ENCODE assay signal across 20 cellular contexts in the genomic region with DNA sequence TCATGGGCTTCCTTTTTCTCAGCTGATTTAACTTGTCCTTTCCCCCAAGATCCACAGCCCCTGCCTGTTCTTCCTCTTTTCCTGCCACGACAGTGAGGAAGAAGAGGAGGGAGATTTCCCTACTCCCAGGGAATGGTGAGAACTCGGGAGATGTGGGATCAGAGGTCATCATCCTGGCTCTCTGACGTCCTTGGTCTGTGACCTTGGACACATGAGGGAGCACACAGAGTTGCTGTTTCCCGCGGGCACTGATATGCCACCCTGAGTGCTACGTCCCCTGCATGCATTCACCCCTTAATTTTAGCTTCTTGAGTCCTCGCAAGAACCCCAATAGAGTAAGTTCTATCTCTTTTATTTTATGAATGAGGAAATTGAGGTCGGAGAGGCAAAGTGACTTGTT.
"Had no signal": no experiment of that assay in that cellular context is flagged by ENCODE, and none has a peak within 500 bp of the region (broad histone marks: within the 10 kb centered on the region; RNA-seq: fewer than 3 reads in every experiment).

No MANE protein-coding gene starts in this region.

- H3K9me3 ChIP-seq: adrenal gland, testis had no signal

- H3K27ac Mint-ChIP-seq: activated naive CD4-positive, alpha-beta T cell treated with anti-CD3 and anti-CD28 coated beads, Interleukin-2, amount 50 U/mL, for 72 hours; activated T-cell treated with anti-CD3 and anti-CD28 coated beads, Interleukin-2, amount 50 U/mL, for 72 hours; endodermal cell; progenitor cell of endocrine pancreas; stimulated activated naive CD8-positive, alpha-beta T cell treated with anti-CD3 and anti-CD28 coated beads, Interleukin-15, amount 100 ng/mL, for 72 hours had no signal

- H3K9me3 Mint-ChIP-seq: activated naive CD4-positive, alpha-beta T cell treated with anti-CD3 and anti-CD28 coated beads, Interleukin-2, amount 50 U/mL, for 72 hours; activated T-cell treated with anti-CD3 and anti-CD28 coated beads, Interleukin-2, amount 50 U/mL, for 72 hours; endodermal cell; neural crest cell; stimulated activated naive CD8-positive, alpha-beta T cell treated with anti-CD3 and anti-CD28 coated beads, Interleukin-15, amount 100 ng/mL, for 72 hours had no signal

- H3K4me3 ChIP-seq: adrenal gland, skin epidermis, testis had no signal

- DNase-seq: activated CD4-positive, CD25-positive, alpha-beta regulatory T cell treated with anti-CD3 and anti-CD28 coated beads, Interleukin-2, amount 50 U/mL, for 72 hours; activated effector memory CD4-positive, alpha-beta T cell treated with anti-CD3 and anti-CD28 coated beads, Interleukin-2, amount 50 U/mL, for 16 hours; activated T-cell treated with anti-CD3 and anti-CD28 coated beads, Interleukin-2, amount 50 U/mL, for 72 hours; adrenal gland; head of caudate nucleus; midbrain; right cardiac atrium; stimulated activated CD4-positive, alpha-beta T cell treated with anti-CD3 and anti-CD28 coated beads, Interleukin-4, amount 100 ng/mL, for 1 hour; stimulated activated naive CD8-positive, alpha-beta T cell treated with anti-CD3 and anti-CD28 coated beads, Interleukin-15, amount 100 ng/mL, for 72 hours; T1000; testis had no signal

- H3K27ac ChIP-seq: epithelial cell of prostate had no signal

- H3K27me3 Mint-ChIP-seq: stimulated activated naive CD8-positive, alpha-beta T cell treated with anti-CD3 and anti-CD28 coated beads, Interleukin-15, amount 100 ng/mL, for 72 hours had no signal

- H3K4me3 Mint-ChIP-seq: activated T-cell treated with anti-CD3 and anti-CD28 coated beads, Interleukin-2, amount 50 U/mL, for 72 hours; endodermal cell; neural crest cell; stimulated activated naive CD8-positive, alpha-beta T cell treated with anti-CD3 and anti-CD28 coated beads, Interleukin-15, amount 100 ng/mL, for 72 hours had no signal

- H3K27me3 ChIP-seq: adrenal gland, testis had no signal

- H3K36me3 Mint-ChIP-seq: activated naive CD4-positive, alpha-beta T cell treated with anti-CD3 and anti-CD28 coated beads, Interleukin-2, amount 50 U/mL, for 72 hours had no signal

- H3K36me3 ChIP-seq: adrenal gland had no signal

- FAIRE-seq: colon, frontal cortex, keratinocyte had no signal

- ATAC-seq: activated naive CD4-positive, alpha-beta T cell treated with anti-CD3 and anti-CD28 coated beads, Interleukin-2, amount 50 U/mL, for 72 hours; activated T-cell treated with anti-CD3 and anti-CD28 coated beads, Interleukin-2, amount 50 U/mL, for 72 hours; right cardiac atrium; stimulated activated naive CD8-positive, alpha-beta T cell treated with anti-CD3 and anti-CD28 coated beads, Interleukin-15, amount 100 ng/mL, for 72 hours had no signal
